14 cellular contexts compared by ENCODE assay signal in genomic region chr2:241308832-241309500, GRCh38. TPM values are rescaled to one million over a fixed set of nuclear protein-coding genes. Genes with fewer than 3 reads are reported as not detected.
DNase-seq lines count a peak whose midpoint lies in the region; ATAC-seq and TF ChIP-seq lines count a peak whose summit lies in the region.
"Had no signal": no experiment of that assay in that cellular context is flagged by ENCODE, and none has a peak within 500 bp of the region (broad histone marks: within the 10 kb centered on the region; RNA-seq: fewer than 3 reads in every experiment).

No MANE protein-coding gene starts in this region.

- H3K27ac Mint-ChIP-seq in T-helper 1 cell treated with Interleukin-12 subunit alpha and Interleukin-12 subunit beta and Interleukin-4 antibody, amounts not matched to agents 30 μg/mL and 1 μg/mL, for 36 hours: peak overlapping the region; percentile 2
- H3K27ac Mint-ChIP-seq in T-cell (peak overlapping the region; percentile 94), endothelial cell (ENCODE audit: unreplicated experiment) (no peak overlapping the region)

- no peaks in the 10 kb centered on the region for H3K27me3 ChIP-seq in psoas muscle (ENCODE audit: insufficient read depth in 3 of 3, low read length in 2 of 3)
- H3K27me3 ChIP-seq: brain microvascular endothelial cell had no signal

- ATAC-seq in T-cell (replicated peaks in 1 of 4) (no peak), psoas muscle (no peak), GM19324 (IDR thresholded peaks at IDR 0.05; ENCODE audit: low FRiP score, unreplicated experiment) (no peak), HG02588 (IDR thresholded peaks at IDR 0.05; ENCODE audit: unreplicated experiment) (no peak)
- ATAC-seq: Right ventricle myocardium inferior had no signal

- POLR2A ChIA-PET in T-cell (lab: Charles Lee): no interaction called here

- intact Hi-C loops in psoas muscle (cut with DNase I): no loop called here

- WGBS in psoas muscle, 3 donors: 83 to 90% (median 86%) methylated on average over 18 of the region's 18 CpGs

- H3K36me3 Mint-ChIP-seq in T-helper 1 cell treated with Interleukin-12 subunit alpha and Interleukin-12 subunit beta and Interleukin-4 antibody, amounts not matched to agents 30 μg/mL and 1 μg/mL, for 36 hours (ENCODE audit: low read depth): peaks cover 7% of the 10 kb centered on the region
- H3K36me3 Mint-ChIP-seq in T-cell (no peaks in the 10 kb centered on the region), endothelial cell (ENCODE audit: low read depth, unreplicated experiment) (no peaks in the 10 kb centered on the region)

- H3K9me3 ChIP-seq in psoas muscle: no peaks in the 10 kb centered on the region

- DNase-seq in T-helper 1 cell (no peak), T-cell (no peak), endothelial cell (ENCODE audit: low spot score) (no peak), psoas muscle (no peak), NCI-H2227 (lab: John Stamatoyannopoulos, UW; ENCODE audit: unreplicated experiment) (no peak)
- DNase-seq: Calu3, NCI-H187 treated with DMSO at 0.1 percent for 48 hours, NCI-H748 treated with DMSO at 0.1 percent for 48 hours had no signal

- CTCF ChIA-PET in T-cell (lab: Charles Lee): no interaction called here

- H3K4me1 Mint-ChIP-seq in T-helper 1 cell treated with Interleukin-12 subunit alpha and Interleukin-12 subunit beta and Interleukin-4 antibody, amounts not matched to agents 30 μg/mL and 1 μg/mL, for 36 hours (ENCODE audit: low read depth): peaks cover 54% of the 10 kb centered on the region
- H3K4me1 Mint-ChIP-seq in T-cell: peaks cover 70 to 88% (median 81%) of the 10 kb centered on the region in 3 donors
- peaks cover 30% of the 10 kb centered on the region for H3K4me1 Mint-ChIP-seq in endothelial cell (ENCODE audit: unreplicated experiment)

- H3K4me3 Mint-ChIP-seq in T-helper 1 cell treated with Interleukin-12 subunit alpha and Interleukin-12 subunit beta and Interleukin-4 antibody, amounts not matched to agents 30 μg/mL and 1 μg/mL, for 36 hours: no peak overlapping the region
- H3K4me3 Mint-ChIP-seq in T-cell (peak overlapping the region in 1 of 3 donors; percentile 55), endothelial cell (ENCODE audit: unreplicated experiment) (peak overlapping the region; percentile 10)

- no peak overlapping the region for H3K4me3 ChIP-seq in psoas muscle

- TF ChIP-seq CTCF in endothelial cell (IDR thresholded peaks at IDR 0.05; ENCODE audit: unreplicated experiment): no peak
- TF ChIP-seq CTCF in psoas muscle (IDR thresholded peaks at IDR 0.05): no peak

- no peaks in the 10 kb centered on the region for H3K27me3 Mint-ChIP-seq in T-helper 1 cell treated with Interleukin-12 subunit alpha and Interleukin-12 subunit beta and Interleukin-4 antibody, amounts not matched to agents 30 μg/mL and 1 μg/mL, for 36 hours (ENCODE audit: low read depth)
- no peaks in the 10 kb centered on the region for H3K27me3 Mint-ChIP-seq in T-cell
- peaks cover 5% of the 10 kb centered on the region for H3K27me3 Mint-ChIP-seq in endothelial cell (ENCODE audit: unreplicated experiment)

- peak overlapping the region; percentile 14 for H3K27ac ChIP-seq in psoas muscle
- H3K27ac ChIP-seq: 22Rv1, brain microvascular endothelial cell had no signal

- no peaks in the 10 kb centered on the region for H3K36me3 ChIP-seq in psoas muscle (ENCODE audit: insufficient read depth in 1 of 2, low read depth in 1 of 2)
- H3K36me3 ChIP-seq: brain microvascular endothelial cell had no signal

- H3K9me3 Mint-ChIP-seq in T-helper 1 cell treated with Interleukin-12 subunit alpha and Interleukin-12 subunit beta and Interleukin-4 antibody, amounts not matched to agents 30 μg/mL and 1 μg/mL, for 36 hours: no peaks in the 10 kb centered on the region
- no peaks in the 10 kb centered on the region for H3K9me3 Mint-ChIP-seq in T-cell
- no peaks in the 10 kb centered on the region for H3K9me3 Mint-ChIP-seq in endothelial cell (ENCODE audit: unreplicated experiment)

- peaks cover 93% of the 10 kb centered on the region for H3K4me1 ChIP-seq in psoas muscle

RNA-seq across cellular contexts. Expression of gene HDLBP, which starts 6.5 kb away (rescaled TPM):
- total RNA-seq in T-cell: 100 to 1,000 TPM; 130 to 184 (median 148) TPM
- total RNA-seq in endothelial cell (ENCODE audit: unreplicated experiment): 364 TPM
- total RNA-seq in psoas muscle: 100 to 1,000 TPM; 349 to 526 (median 469) TPM
- polyA plus RNA-seq in psoas muscle: 100 to 1,000 TPM; 264 to 421 (median 283) TPM

RNA-seq across cellular contexts. Expression of gene SEPTIN2, which starts 6.8 kb away (rescaled TPM):
- total RNA-seq in T-cell: 100 to 1,000 TPM; 182 to 209 (median 189) TPM
- total RNA-seq in endothelial cell (ENCODE audit: unreplicated experiment): 487 TPM
- 100 to 1,000 TPM in 3 of 4 donors, 10 to 100 TPM in 1; 86.4 to 161 (median 126) TPM for total RNA-seq in psoas muscle
- polyA plus RNA-seq in psoas muscle: 100 to 1,000 TPM in 1 of 3 donors, 10 to 100 TPM in 2; 68.8 to 122 (median 90.0) TPM

RNA-seq across cellular contexts. Expression of gene FARP2, which starts 47.1 kb away (rescaled TPM):
- total RNA-seq in T-cell (10 to 100 TPM; 15.8 to 27.5 (median 18.5) TPM), endothelial cell (ENCODE audit: unreplicated experiment) (19.1 TPM), psoas muscle (10 to 100 TPM; 17.4 to 18.4 (median 17.7) TPM)
- 1 to 10 TPM; 5.8 to 8.4 (median 6.0) TPM for polyA plus RNA-seq in psoas muscle
